In genomic region chr20:51594999-51595532, GRCh38 we compare ENCODE assay signal across 8 cellular contexts.
A peak's percentile ranks its signal among the peaks of the same experiment; 100 is the strongest.
DNase-seq lines count a peak whose midpoint lies in the region; ATAC-seq lines count a peak whose summit lies in the region.

No MANE protein-coding gene starts in this region.

- ATAC-seq in HG03378 (IDR thresholded peaks at IDR 0.05; ENCODE audit: unreplicated experiment) = peak; percentile 91

- DNase-seq in Ammon's horn (ENCODE audit: low spot score) = peak; percentile 95
- DNase-seq in GM19238 (ENCODE audit: insufficient read length, low spot score) = peak; percentile 83
- peak; percentile 67 for DNase-seq in NCI-H510A treated with DMSO at 0.1 percent for 48 hours (lab: John Stamatoyannopoulos, UW)
- peak; percentile 71 for DNase-seq in activated CD4-positive, CD25-positive, alpha-beta regulatory T cell treated with anti-CD3 and anti-CD28 coated beads, Interleukin-2, amount 50 U/mL, for 72 hours
- DNase-seq in cerebellar cortex (ENCODE audit: low spot score) = peak; percentile 91
- DNase-seq in left kidney (ENCODE audit: low read depth, low spot score) = peak; percentile 92
- DNase-seq in stimulated activated CD4-positive, alpha-beta T cell treated with anti-CD3 and anti-CD28 coated beads, Interleukin-4, amount 100 ng/mL, for 24 hours = peak; percentile 84

Comparison
In these comparisons a context has a peak if more than half of its experiments do, and no peak if none do; other contexts are left out.
1. Peak in every context shown above with its lines: DNase-seq and ATAC-seq.